ENCODE assay signal across 1 cellular context in genomic region chr6:31826793-31827285, GRCh38.
TF ChIP-seq lines count a peak whose summit lies in the region.

No MANE protein-coding gene starts in this region.

TF ChIP-seq in K562, 482 proteins besides CTCF, POLR2A, EP300 and RAD21 (continued from another document and continues in another):
- TF ChIP-seq THAP12 (CRISPR knock-in tag; IDR thresholded peaks at IDR 0.05): no peak
- no peak for TF ChIP-seq NCOA6 (IDR thresholded peaks at IDR 0.05)
- peak; percentile 28 to 37; a peak in 2 of 4 replicates for TF ChIP-seq MAZ (CRISPR knock-in tag; conservative IDR thresholded peaks at IDR 0.05 in 1 of 2, IDR thresholded peaks at IDR 0.05 in 1 of 2)
- no peak for TF ChIP-seq NR3C1 (CRISPR knock-in tag; IDR thresholded peaks at IDR 0.05)
- TF ChIP-seq ETS2 (tag; IDR thresholded peaks at IDR 0.05; ENCODE audit: borderline replicate concordance, poor library complexity, severe bottlenecking): no peak
- no peak for TF ChIP-seq L3MBTL2 (IDR thresholded peaks at IDR 0.05)
- TF ChIP-seq KAT8 (IDR thresholded peaks at IDR 0.05; ENCODE audit: low read depth): no peak; the same call in 1 of the 2 replicates
- TF ChIP-seq TSC22D4 (tag; IDR thresholded peaks at IDR 0.05): no peak
- TF ChIP-seq TCF15 (CRISPR knock-in tag; IDR thresholded peaks at IDR 0.05): 0 out of 2 replicates have a peak, but pooled peaks have one; percentile 54
- TF ChIP-seq TEAD2 (tag; IDR thresholded peaks at IDR 0.05): no peak
- TF ChIP-seq RBM15 (IDR thresholded peaks at IDR 0.05; ENCODE audit: insufficient read depth, low read length): no peak
- no peak for TF ChIP-seq MYBL2 (IDR thresholded peaks at IDR 0.05; ENCODE audit: low read depth)
- TF ChIP-seq MYBL2 (CRISPR knock-in tag; IDR thresholded peaks at IDR 0.05; ENCODE audit: borderline replicate concordance): no peak
- TF ChIP-seq, protein P1, sequence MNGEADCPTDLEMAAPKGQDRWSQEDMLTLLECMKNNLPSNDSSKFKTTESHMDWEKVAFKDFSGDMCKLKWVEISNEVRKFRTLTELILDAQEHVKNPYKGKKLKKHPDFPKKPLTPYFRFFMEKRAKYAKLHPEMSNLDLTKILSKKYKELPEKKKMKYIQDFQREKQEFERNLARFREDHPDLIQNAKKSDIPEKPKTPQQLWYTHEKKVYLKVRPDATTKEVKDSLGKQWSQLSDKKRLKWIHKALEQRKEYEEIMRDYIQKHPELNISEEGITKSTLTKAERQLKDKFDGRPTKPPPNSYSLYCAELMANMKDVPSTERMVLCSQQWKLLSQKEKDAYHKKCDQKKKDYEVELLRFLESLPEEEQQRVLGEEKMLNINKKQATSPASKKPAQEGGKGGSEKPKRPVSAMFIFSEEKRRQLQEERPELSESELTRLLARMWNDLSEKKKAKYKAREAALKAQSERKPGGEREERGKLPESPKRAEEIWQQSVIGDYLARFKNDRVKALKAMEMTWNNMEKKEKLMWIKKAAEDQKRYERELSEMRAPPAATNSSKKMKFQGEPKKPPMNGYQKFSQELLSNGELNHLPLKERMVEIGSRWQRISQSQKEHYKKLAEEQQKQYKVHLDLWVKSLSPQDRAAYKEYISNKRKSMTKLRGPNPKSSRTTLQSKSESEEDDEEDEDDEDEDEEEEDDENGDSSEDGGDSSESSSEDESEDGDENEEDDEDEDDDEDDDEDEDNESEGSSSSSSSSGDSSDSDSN (IDR thresholded peaks at IDR 0.05; ENCODE audit: borderline replicate concordance in 1 of 2, low read depth in 2 of 2, low read length in 2 of 2): no peak
- 0 out of 2 replicates have a peak, but pooled peaks have one; percentile 39 for TF ChIP-seq TCFL5 (CRISPR knock-in tag; conservative IDR thresholded peaks at IDR 0.05)
- TF ChIP-seq ZBED1 (IDR thresholded peaks at IDR 0.05): no peak
- no peak for TF ChIP-seq TAF9B (IDR thresholded peaks at IDR 0.05; ENCODE audit: partially characterized antibody)
- peak; percentile 55; the same call in 1 of the 2 replicates for TF ChIP-seq GABPB1 (CRISPR knock-in tag; IDR thresholded peaks at IDR 0.05)
- TF ChIP-seq ZBTB8A (IDR thresholded peaks at IDR 0.05; ENCODE audit: partially characterized antibody): no peak
- TF ChIP-seq, protein P2, sequence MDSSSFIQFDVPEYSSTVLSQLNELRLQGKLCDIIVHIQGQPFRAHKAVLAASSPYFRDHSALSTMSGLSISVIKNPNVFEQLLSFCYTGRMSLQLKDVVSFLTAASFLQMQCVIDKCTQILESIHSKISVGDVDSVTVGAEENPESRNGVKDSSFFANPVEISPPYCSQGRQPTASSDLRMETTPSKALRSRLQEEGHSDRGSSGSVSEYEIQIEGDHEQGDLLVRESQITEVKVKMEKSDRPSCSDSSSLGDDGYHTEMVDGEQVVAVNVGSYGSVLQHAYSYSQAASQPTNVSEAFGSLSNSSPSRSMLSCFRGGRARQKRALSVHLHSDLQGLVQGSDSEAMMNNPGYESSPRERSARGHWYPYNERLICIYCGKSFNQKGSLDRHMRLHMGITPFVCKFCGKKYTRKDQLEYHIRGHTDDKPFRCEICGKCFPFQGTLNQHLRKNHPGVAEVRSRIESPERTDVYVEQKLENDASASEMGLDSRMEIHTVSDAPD (CRISPR knock-in tag; IDR thresholded peaks at IDR 0.05): no peak
- TF ChIP-seq MYC (IDR thresholded peaks at IDR 0.05; ENCODE audit: low read depth, low read length): no peak; the same call in 1 of the 2 replicates
- 0 out of 2 replicates have a peak, but pooled peaks have one; percentile 25 for TF ChIP-seq MYC (CRISPR knock-in tag; IDR thresholded peaks at IDR 0.05; ENCODE audit: borderline replicate concordance, low read depth)
- TF ChIP-seq, protein P3, sequence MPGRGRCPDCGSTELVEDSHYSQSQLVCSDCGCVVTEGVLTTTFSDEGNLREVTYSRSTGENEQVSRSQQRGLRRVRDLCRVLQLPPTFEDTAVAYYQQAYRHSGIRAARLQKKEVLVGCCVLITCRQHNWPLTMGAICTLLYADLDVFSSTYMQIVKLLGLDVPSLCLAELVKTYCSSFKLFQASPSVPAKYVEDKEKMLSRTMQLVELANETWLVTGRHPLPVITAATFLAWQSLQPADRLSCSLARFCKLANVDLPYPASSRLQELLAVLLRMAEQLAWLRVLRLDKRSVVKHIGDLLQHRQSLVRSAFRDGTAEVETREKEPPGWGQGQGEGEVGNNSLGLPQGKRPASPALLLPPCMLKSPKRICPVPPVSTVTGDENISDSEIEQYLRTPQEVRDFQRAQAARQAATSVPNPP (IDR thresholded peaks at IDR 0.05; ENCODE audit: borderline replicate concordance, insufficient read depth, insufficient read length): no peak
- TF ChIP-seq ARHGAP35 (IDR thresholded peaks at IDR 0.05; ENCODE audit: partially characterized antibody): no peak
- TF ChIP-seq SMAD3 (CRISPR knock-in tag; conservative IDR thresholded peaks at IDR 0.05): peak; percentile 83
- TF ChIP-seq, protein P4, sequence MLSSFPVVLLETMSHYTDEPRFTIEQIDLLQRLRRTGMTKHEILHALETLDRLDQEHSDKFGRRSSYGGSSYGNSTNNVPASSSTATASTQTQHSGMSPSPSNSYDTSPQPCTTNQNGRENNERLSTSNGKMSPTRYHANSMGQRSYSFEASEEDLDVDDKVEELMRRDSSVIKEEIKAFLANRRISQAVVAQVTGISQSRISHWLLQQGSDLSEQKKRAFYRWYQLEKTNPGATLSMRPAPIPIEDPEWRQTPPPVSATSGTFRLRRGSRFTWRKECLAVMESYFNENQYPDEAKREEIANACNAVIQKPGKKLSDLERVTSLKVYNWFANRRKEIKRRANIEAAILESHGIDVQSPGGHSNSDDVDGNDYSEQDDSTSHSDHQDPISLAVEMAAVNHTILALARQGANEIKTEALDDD (IDR thresholded peaks at IDR 0.05): no peak
- TF ChIP-seq PTTG1 (tag; IDR thresholded peaks at IDR 0.05; ENCODE audit: low read depth): no peak
- TF ChIP-seq, protein P5, sequence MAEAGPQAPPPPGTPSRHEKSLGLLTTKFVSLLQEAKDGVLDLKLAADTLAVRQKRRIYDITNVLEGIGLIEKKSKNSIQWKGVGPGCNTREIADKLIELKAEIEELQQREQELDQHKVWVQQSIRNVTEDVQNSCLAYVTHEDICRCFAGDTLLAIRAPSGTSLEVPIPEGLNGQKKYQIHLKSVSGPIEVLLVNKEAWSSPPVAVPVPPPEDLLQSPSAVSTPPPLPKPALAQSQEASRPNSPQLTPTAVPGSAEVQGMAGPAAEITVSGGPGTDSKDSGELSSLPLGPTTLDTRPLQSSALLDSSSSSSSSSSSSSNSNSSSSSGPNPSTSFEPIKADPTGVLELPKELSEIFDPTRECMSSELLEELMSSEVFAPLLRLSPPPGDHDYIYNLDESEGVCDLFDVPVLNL (CRISPR knock-in tag; IDR thresholded peaks at IDR 0.05; ENCODE audit: low read depth): no peak
- TF ChIP-seq ESRRB (CRISPR knock-in tag; IDR thresholded peaks at IDR 0.05; ENCODE audit: borderline replicate concordance): no peak
- TF ChIP-seq FOXP1 (CRISPR knock-in tag; IDR thresholded peaks at IDR 0.05): peak; percentile 62
- TF ChIP-seq, protein P6, sequence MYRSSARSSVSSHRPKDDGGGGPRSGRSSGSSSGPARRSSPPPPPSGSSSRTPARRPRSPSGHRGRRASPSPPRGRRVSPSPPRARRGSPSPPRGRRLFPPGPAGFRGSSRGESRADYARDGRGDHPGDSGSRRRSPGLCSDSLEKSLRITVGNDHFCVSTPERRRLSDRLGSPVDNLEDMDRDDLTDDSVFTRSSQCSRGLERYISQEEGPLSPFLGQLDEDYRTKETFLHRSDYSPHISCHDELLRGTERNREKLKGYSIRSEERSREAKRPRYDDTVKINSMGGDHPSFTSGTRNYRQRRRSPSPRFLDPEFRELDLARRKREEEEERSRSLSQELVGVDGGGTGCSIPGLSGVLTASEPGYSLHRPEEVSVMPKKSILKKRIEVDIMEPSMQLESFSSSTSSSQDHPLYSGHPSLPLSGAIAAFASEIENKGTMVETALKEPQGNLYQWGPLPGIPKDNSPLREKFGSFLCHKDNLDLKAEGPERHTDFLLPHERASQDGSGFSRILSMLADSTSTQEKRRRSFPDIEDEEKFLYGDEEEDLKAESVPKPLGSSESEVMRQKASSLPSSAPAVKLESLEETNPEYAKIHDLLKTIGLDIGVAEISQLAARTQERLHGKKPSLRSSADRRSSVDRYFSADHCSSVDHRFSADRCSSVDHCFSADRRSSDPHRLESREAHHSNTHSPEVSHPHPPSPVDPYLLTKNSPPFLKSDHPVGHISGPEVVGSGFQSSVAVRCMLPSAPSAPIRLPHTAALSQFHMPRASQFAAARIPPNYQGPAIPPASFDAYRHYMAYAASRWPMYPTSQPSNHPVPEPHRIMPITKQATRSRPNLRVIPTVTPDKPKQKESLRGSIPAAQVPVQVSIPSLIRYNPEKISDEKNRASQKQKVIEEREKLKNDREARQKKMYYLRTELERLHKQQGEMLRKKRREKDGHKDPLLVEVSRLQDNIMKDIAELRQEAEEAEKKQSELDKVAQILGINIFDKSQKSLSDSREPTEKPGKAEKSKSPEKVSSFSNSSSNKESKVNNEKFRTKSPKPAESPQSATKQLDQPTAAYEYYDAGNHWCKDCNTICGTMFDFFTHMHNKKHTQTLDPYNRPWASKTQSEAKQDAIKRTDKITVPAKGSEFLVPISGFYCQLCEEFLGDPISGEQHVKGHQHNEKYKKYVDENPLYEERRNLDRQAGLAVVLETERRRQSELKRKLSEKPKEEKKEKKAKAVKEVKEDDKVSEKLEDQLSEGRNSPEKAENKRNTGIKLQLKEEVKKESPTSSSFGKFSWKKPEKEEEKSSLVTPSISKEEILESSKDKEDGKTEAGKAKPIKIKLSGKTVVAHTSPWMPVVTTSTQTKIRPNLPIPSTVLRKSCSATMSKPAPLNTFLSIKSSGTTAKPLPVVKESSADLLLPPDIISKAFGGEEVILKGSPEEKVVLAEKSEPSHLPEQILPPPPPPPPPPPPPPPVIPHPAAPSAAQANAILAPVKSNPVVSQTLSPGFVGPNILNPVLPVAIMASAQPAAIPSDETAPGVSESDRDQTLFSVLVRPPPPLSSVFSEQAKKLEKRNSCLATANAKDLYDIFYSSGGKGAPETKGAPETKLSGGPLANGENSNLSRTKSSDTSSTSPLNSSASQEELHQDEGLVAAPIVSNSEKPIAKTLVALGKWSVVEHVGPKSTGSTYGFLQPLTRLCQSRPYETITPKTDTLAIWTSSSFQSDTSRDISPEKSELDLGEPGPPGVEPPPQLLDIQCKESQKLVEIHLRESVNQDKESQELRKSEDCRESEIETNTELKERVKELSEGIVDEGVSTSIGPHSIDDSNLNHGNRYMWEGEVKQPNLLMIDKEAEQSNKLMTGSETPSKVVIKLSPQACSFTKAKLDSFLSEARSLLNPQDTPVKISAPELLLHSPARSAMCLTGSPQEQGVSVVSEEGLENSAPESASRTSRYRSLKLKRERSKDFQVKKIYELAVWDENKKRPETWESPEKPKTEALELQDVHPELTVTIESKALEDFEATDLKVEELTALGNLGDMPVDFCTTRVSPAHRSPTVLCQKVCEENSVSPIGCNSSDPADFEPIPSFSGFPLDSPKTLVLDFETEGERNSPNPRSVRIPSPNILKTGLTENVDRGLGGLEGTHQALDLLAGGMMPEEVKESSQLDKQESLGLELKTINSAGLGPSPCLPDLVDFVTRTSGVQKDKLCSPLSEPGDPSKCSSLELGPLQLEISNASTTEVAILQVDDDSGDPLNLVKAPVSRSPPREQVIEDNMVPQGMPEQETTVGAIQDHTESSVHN (IDR thresholded peaks at IDR 0.05; ENCODE audit: borderline replicate concordance in 1 of 2, low read depth in 1 of 2): no peak
- no peak for TF ChIP-seq HMGN3 (IDR thresholded peaks at IDR 0.05; ENCODE audit: borderline replicate concordance, extremely low read depth, insufficient read length, low read depth, low read length)
- TF ChIP-seq ZFPM2 (CRISPR knock-in tag; IDR thresholded peaks at IDR 0.05): no peak
- TF ChIP-seq RBM34 (IDR thresholded peaks at IDR 0.05; ENCODE audit: borderline replicate concordance, insufficient read depth, low read length): no peak
- TF ChIP-seq SMARCC2 (IDR thresholded peaks at IDR 0.05; ENCODE audit: low read depth): no peak
- no peak for TF ChIP-seq MIER1 (IDR thresholded peaks at IDR 0.05; ENCODE audit: low read depth)
- TF ChIP-seq, protein P7, sequence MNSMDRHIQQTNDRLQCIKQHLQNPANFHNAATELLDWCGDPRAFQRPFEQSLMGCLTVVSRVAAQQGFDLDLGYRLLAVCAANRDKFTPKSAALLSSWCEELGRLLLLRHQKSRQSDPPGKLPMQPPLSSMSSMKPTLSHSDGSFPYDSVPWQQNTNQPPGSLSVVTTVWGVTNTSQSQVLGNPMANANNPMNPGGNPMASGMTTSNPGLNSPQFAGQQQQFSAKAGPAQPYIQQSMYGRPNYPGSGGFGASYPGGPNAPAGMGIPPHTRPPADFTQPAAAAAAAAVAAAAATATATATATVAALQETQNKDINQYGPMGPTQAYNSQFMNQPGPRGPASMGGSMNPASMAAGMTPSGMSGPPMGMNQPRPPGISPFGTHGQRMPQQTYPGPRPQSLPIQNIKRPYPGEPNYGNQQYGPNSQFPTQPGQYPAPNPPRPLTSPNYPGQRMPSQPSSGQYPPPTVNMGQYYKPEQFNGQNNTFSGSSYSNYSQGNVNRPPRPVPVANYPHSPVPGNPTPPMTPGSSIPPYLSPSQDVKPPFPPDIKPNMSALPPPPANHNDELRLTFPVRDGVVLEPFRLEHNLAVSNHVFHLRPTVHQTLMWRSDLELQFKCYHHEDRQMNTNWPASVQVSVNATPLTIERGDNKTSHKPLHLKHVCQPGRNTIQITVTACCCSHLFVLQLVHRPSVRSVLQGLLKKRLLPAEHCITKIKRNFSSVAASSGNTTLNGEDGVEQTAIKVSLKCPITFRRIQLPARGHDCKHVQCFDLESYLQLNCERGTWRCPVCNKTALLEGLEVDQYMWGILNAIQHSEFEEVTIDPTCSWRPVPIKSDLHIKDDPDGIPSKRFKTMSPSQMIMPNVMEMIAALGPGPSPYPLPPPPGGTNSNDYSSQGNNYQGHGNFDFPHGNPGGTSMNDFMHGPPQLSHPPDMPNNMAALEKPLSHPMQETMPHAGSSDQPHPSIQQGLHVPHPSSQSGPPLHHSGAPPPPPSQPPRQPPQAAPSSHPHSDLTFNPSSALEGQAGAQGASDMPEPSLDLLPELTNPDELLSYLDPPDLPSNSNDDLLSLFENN (IDR thresholded peaks at IDR 0.05; ENCODE audit: low read depth in 2 of 2, low read length in 2 of 2): peak in 1 of 2 experiments; percentile 50; a peak in 2 of 4 replicates
- TF ChIP-seq FOXJ3 (CRISPR knock-in tag; IDR thresholded peaks at IDR 0.05): no peak
- no peak for TF ChIP-seq KDM2B (CRISPR knock-in tag; IDR thresholded peaks at IDR 0.05)
- no peak for TF ChIP-seq SIN3B (IDR thresholded peaks at IDR 0.05; ENCODE audit: low read depth)
